ENCODE assay signal across 25 cellular contexts in genomic region chr11:107710301-107710700, GRCh38. TPM values are rescaled to one million over a fixed set of nuclear protein-coding genes. Genes with fewer than 3 reads are reported as not detected.
"Had no signal": no experiment of that assay in that cellular context is flagged by ENCODE, and none has a peak within 500 bp of the region (broad histone marks: within the 10 kb centered on the region; RNA-seq: fewer than 3 reads in every experiment).

No MANE protein-coding gene starts in this region.

- H3K36me3 Mint-ChIP-seq: naive thymus-derived CD4-positive, alpha-beta T cell; stimulated activated naive B cell treated with anti-CD40 and anti-IgM and Interleukin-4, amounts not matched to agents 10 μg/mL and 1 μg/mL and 100 μg/mL, for 72 hours had no signal

- H3K9ac ChIP-seq: parathyroid adenoma had no signal

- H3K9me3 Mint-ChIP-seq: naive thymus-derived CD4-positive, alpha-beta T cell; nephron progenitor cell; stimulated activated naive B cell treated with anti-CD40 and anti-IgM and Interleukin-4, amounts not matched to agents 10 μg/mL and 1 μg/mL and 100 μg/mL, for 72 hours; stimulated activated naive CD8-positive, alpha-beta T cell treated with anti-CD3 and anti-CD28 coated beads, Interleukin-15, amount 100 ng/mL, for 72 hours had no signal

- ATAC-seq: esophagus mucosa; left cardiac atrium; left ventricle myocardium superior; naive thymus-derived CD4-positive, alpha-beta T cell; right lobe of liver; stimulated activated naive B cell treated with anti-CD40 and anti-IgM and Interleukin-4, amounts not matched to agents 10 μg/mL and 1 μg/mL and 100 μg/mL, for 72 hours; stimulated activated naive CD8-positive, alpha-beta T cell treated with anti-CD3 and anti-CD28 coated beads, Interleukin-15, amount 100 ng/mL, for 72 hours; upper lobe of right lung had no signal

- H3K4me1 ChIP-seq: colonic mucosa, parathyroid adenoma, prostate gland, right lobe of liver, testis, upper lobe of right lung, vagina had no signal

- H3K4me1 Mint-ChIP-seq: naive thymus-derived CD4-positive, alpha-beta T cell; nephron progenitor cell; stimulated activated naive B cell treated with anti-CD40 and anti-IgM and Interleukin-4, amounts not matched to agents 10 μg/mL and 1 μg/mL and 100 μg/mL, for 72 hours; stimulated activated naive CD8-positive, alpha-beta T cell treated with anti-CD3 and anti-CD28 coated beads, Interleukin-15, amount 100 ng/mL, for 72 hours had no signal

- H3K27ac ChIP-seq: colonic mucosa, parathyroid adenoma, prostate gland, right lobe of liver, testis, tibial nerve, upper lobe of right lung, vagina had no signal

- H3K4me3 ChIP-seq: colonic mucosa, lung, prostate gland, right lobe of liver, testis, tibial nerve, upper lobe of right lung, vagina had no signal

- H3K4me3 Mint-ChIP-seq: naive thymus-derived CD4-positive, alpha-beta T cell; nephron progenitor cell; stimulated activated naive B cell treated with anti-CD40 and anti-IgM and Interleukin-4, amounts not matched to agents 10 μg/mL and 1 μg/mL and 100 μg/mL, for 72 hours; stimulated activated naive CD8-positive, alpha-beta T cell treated with anti-CD3 and anti-CD28 coated beads, Interleukin-15, amount 100 ng/mL, for 72 hours had no signal

- H3K9me3 ChIP-seq: colonic mucosa, prostate gland, right lobe of liver, testis, tibial nerve, upper lobe of right lung, vagina had no signal

- H3K27me3 ChIP-seq: colonic mucosa, right lobe of liver, testis, upper lobe of right lung, vagina had no signal

- H3K36me3 ChIP-seq: colonic mucosa, prostate gland, right lobe of liver, tibial nerve, upper lobe of right lung, vagina had no signal

- DNase-seq: colonic mucosa; effector CD4-positive, alpha-beta T cell; foreskin fibroblast; kidney; left cardiac atrium; left ventricle myocardium superior; mesenchymal stem cell; naive thymus-derived CD4-positive, alpha-beta T cell; nephron progenitor cell; right lobe of liver; stimulated activated CD4-positive, alpha-beta T cell treated with anti-CD3 and anti-CD28 coated beads, Interleukin-2, amount 100 ng/mL, for 24 hours; stimulated activated CD4-positive, alpha-beta T cell treated with anti-CD3 and anti-CD28 coated beads, Interleukin-4, amount 100 ng/mL, for 4 hours; stimulated activated naive B cell treated with anti-CD40 and anti-IgM and Interleukin-4, amounts not matched to agents 10 μg/mL and 1 μg/mL and 100 μg/mL, for 72 hours; stimulated activated naive CD8-positive, alpha-beta T cell treated with anti-CD3 and anti-CD28 coated beads, Interleukin-15, amount 100 ng/mL, for 72 hours; testis; upper lobe of right lung had no signal

- H3K79me2 ChIP-seq: parathyroid adenoma had no signal

- H2AFZ ChIP-seq: parathyroid adenoma had no signal

- H3K27ac Mint-ChIP-seq: naive thymus-derived CD4-positive, alpha-beta T cell; nephron progenitor cell; stimulated activated naive B cell treated with anti-CD40 and anti-IgM and Interleukin-4, amounts not matched to agents 10 μg/mL and 1 μg/mL and 100 μg/mL, for 72 hours had no signal

RNA-seq across cellular contexts. Expression of gene SLN, which starts 1.6 kb away (rescaled TPM):
- total RNA-seq: colonic mucosa; dermis microvascular lymphatic vessel endothelial cell; kidney; lung; naive thymus-derived CD4-positive, alpha-beta T cell; omental fat pad; subcutaneous adipose tissue; testis; vagina had no signal
- polyA plus RNA-seq: naive thymus-derived CD4-positive, alpha-beta T cell had no signal
